Comparison of ENCODE assay signal across 15 cellular contexts in genomic region chr5:168282120-168282519, GRCh38. TPM values are rescaled to one million over a fixed set of nuclear protein-coding genes. Genes with fewer than 3 reads are reported as not detected.
DNase-seq lines count a peak whose midpoint lies in the region; ATAC-seq, FAIRE-seq and TF ChIP-seq lines count a peak whose summit lies in the region.
"Had no signal": no experiment of that assay in that cellular context is flagged by ENCODE, and none has a peak within 500 bp of the region (broad histone marks: within the 10 kb centered on the region; RNA-seq: fewer than 3 reads in every experiment).

No MANE protein-coding gene starts in this region.

- no peak overlapping the region for H3K4me3 ChIP-seq in AG04450 (ENCODE audit: low read depth, low read length)
- H3K4me3 ChIP-seq in keratinocyte (ENCODE audit: control insufficient read depth in 2 of 3, extremely low read depth in 1 of 3, insufficient read depth in 2 of 3, low read depth in 1 of 3, low read length in 3 of 3): no peak overlapping the region
- H3K4me3 ChIP-seq in mesendoderm (ENCODE audit: low read length): no peak overlapping the region
- H3K4me3 ChIP-seq: BLaER1, esophagus squamous epithelium, vagina had no signal

- no peak overlapping the region for H3K4ac ChIP-seq in mesendoderm (ENCODE audit: low read depth, low read length)

- no peak overlapping the region for H2AFZ ChIP-seq in keratinocyte (ENCODE audit: control insufficient read depth, low read length)

- FAIRE-seq in keratinocyte (lab: Jason Lieb, UNC): peak; percentile 70

- DNase-seq in AG04450 (ENCODE audit: low read depth, low spot score): peak; percentile 51
- peak; percentile 44 for DNase-seq in HT1080 (ENCODE audit: low read depth)
- DNase-seq in amniotic epithelial cell (ENCODE audit: low read depth): peak; percentile 95
- DNase-seq in keratinocyte (ENCODE audit: low read depth, low spot score): no peak
- DNase-seq in NCI-H82 (lab: John Stamatoyannopoulos, UW): no peak
- DNase-seq in NCI-H1105 (lab: John Stamatoyannopoulos, UW): no peak
- DNase-seq in mesendoderm: no peak
- DNase-seq: activated B cell treated with CpG ODN at 0.5 μM for 24 hours; activated T-cell treated with anti-CD3 and anti-CD28 coated beads, Interleukin-2, amount 50 U/mL, for 4 hours; esophagus squamous epithelium; right cardiac atrium had no signal

- H3K18ac ChIP-seq in mesendoderm (ENCODE audit: low read length): no peak overlapping the region

- H2BK120ac ChIP-seq in mesendoderm (ENCODE audit: low read depth, low read length): no peak overlapping the region

- dilution Hi-C loops in keratinocyte (cut with MboI; ENCODE audit: extremely low pct_ligation_motif_present, low sequenced_read_pairs): no loop called here

- H3K4me2 ChIP-seq in keratinocyte (ENCODE audit: control insufficient read depth, extremely low read depth, insufficient read depth, low read depth, low read length) (no peak overlapping the region), mesendoderm (ENCODE audit: low read length) (no peak overlapping the region)
- H3K4me2 ChIP-seq: BLaER1 had no signal

- H3K79me2 ChIP-seq in keratinocyte (ENCODE audit: control insufficient read depth, insufficient read depth, low read length) (no peaks in the 10 kb centered on the region), mesendoderm (ENCODE audit: control insufficient read depth, insufficient read depth, low read length) (no peaks in the 10 kb centered on the region)

- TF ChIP-seq CTCF in AG04450 (IDR thresholded peaks at IDR 0.05; ENCODE audit: low read depth, low read length) (no peak), keratinocyte (optimal IDR thresholded peaks at IDR 0.05 in 1 of 3, IDR thresholded peaks at IDR 0.05 in 1 of 3, conservative IDR thresholded peaks at IDR 0.05 in 1 of 3; ENCODE audit: extremely low read depth in 1 of 3, insufficient read depth in 2 of 3, low read length in 3 of 3) (no peak)

- H3K79me1 ChIP-seq in mesendoderm (ENCODE audit: low read length): no peaks in the 10 kb centered on the region

- H4K5ac ChIP-seq in mesendoderm (ENCODE audit: low read length): no peak overlapping the region

- H3K4me1 ChIP-seq in keratinocyte (ENCODE audit: control insufficient read depth, extremely low read depth, insufficient read depth, low read length) (no peaks in the 10 kb centered on the region), mesendoderm (ENCODE audit: control insufficient read depth, low read depth, low read length) (no peaks in the 10 kb centered on the region)
- H3K4me1 ChIP-seq: esophagus squamous epithelium, vagina had no signal

- ATAC-seq in GM21367 (IDR thresholded peaks at IDR 0.05; ENCODE audit: unreplicated experiment): no peak
- ATAC-seq: activated T-cell treated with anti-CD3 and anti-CD28 coated beads, Interleukin-2, amount 50 U/mL, for 4 hours; Right ventricle myocardium inferior had no signal

- H4K20me1 ChIP-seq in keratinocyte (ENCODE audit: control insufficient read depth, extremely low read depth, insufficient read depth, low read length): no peaks in the 10 kb centered on the region
- H4K20me1 ChIP-seq: BLaER1 had no signal

- H3K27ac ChIP-seq in AG04450 (ENCODE audit: low read depth, low read length) (no peak overlapping the region), keratinocyte (ENCODE audit: control insufficient read depth, insufficient read depth, low read length) (no peak overlapping the region), mesendoderm (ENCODE audit: low read depth, low read length) (no peak overlapping the region)
- H3K27ac ChIP-seq: BLaER1, esophagus squamous epithelium, vagina had no signal

- no peak overlapping the region for H3K56ac ChIP-seq in mesendoderm (ENCODE audit: low read length)

- H3K9me1 ChIP-seq in keratinocyte (ENCODE audit: control insufficient read depth, extremely low read depth, insufficient read depth, low read length): no peaks in the 10 kb centered on the region

- POLR2A ChIA-PET in AG04450 (lab: Yijun Ruan, JAX): interaction anchor here (0.6 kb wide), 2 partner anchors 13 to 30 kb away, joined by 3 to 4 read pairs; no protein-coding TSS in a partner anchor

- H2BK15ac ChIP-seq in mesendoderm (replicated peaks; ENCODE audit: low read depth): no peak overlapping the region

- H3K9ac ChIP-seq in keratinocyte (ENCODE audit: control insufficient read depth, extremely low read depth, insufficient read depth, low read length): no peak overlapping the region
- no peak overlapping the region for H3K9ac ChIP-seq in mesendoderm (ENCODE audit: low read length)
- H3K9ac ChIP-seq: BLaER1 had no signal

- H2BK5ac ChIP-seq in mesendoderm (ENCODE audit: low read length): no peak overlapping the region

- H4K8ac ChIP-seq in mesendoderm (ENCODE audit: low read depth, low read length): no peak overlapping the region

- H2AK5ac ChIP-seq in mesendoderm (ENCODE audit: low read length): no peak overlapping the region

- no peak overlapping the region for H3K23ac ChIP-seq in mesendoderm (ENCODE audit: low read length)

- H3K36me3 ChIP-seq in keratinocyte (ENCODE audit: control insufficient read depth in 2 of 2, extremely low read depth in 1 of 2, insufficient read depth in 2 of 2, low read length in 2 of 2) (no peaks in the 10 kb centered on the region), mesendoderm (ENCODE audit: control insufficient read depth, insufficient read depth, low read length) (no peaks in the 10 kb centered on the region)
- H3K36me3 ChIP-seq: BLaER1, esophagus squamous epithelium, vagina had no signal

- no CpG with 5 or more reads among the region's 7 CpGs for WGBS in mesendoderm (ENCODE audit: extremely low coverage, insufficient coverage, low lambda C conversion rate)

- H3K9me3 ChIP-seq in AG04450 (ENCODE audit: control insufficient read depth, insufficient read depth, low read length): peaks cover 10% of the 10 kb centered on the region; the same call in 1 of the 2 replicates
- no peaks in the 10 kb centered on the region for H3K9me3 ChIP-seq in keratinocyte (ENCODE audit: control insufficient read depth, low read depth, low read length)
- H3K9me3 ChIP-seq: esophagus squamous epithelium, vagina had no signal

- CTCF ChIA-PET in AG04450 (lab: Charles Lee): interaction anchor here (0.5 to 2.3 kb wide), 5 partner anchors 9 to 108 kb away, joined by 5 to 26 read pairs (median 8); partner anchors contain the start of gene WWC1

- H3K27me3 ChIP-seq in AG04450 (ENCODE audit: control insufficient read depth, insufficient read depth, low read length) (peaks cover 11% of the 10 kb centered on the region), keratinocyte (ENCODE audit: control insufficient read depth, extremely low read depth, insufficient read depth, low read length) (no peaks in the 10 kb centered on the region), mesendoderm (ENCODE audit: insufficient read depth, low read length, poor library complexity) (no peaks in the 10 kb centered on the region)
- H3K27me3 ChIP-seq: BLaER1, vagina had no signal

RNA-seq across cellular contexts. Expression of gene WWC1, which starts 9.3 kb away (rescaled TPM):
- polyA plus RNA-seq in AG04450 (2011; rRNA removed) (4.3 and 5.2 TPM in 2 replicates), keratinocyte (18.3 to 22.6 TPM (median 19.8 TPM) in 3 replicates)
- polyA minus RNA-seq in AG04450 (2011; rRNA and poly(A)+ RNA removed): 10.3 and 17.1 TPM in 2 replicates
- total RNA-seq in HT1080 (2014; rRNA removed; shearing (Covaris generic)): 48.7 and 52.8 TPM in 2 replicates
- 22.7 and 24.4 TPM in 2 replicates for polyA plus RNA-seq in HT1080 (2015; cell fraction: cytosol; rRNA removed)
- 17.7 and 19.2 TPM in 2 replicates for polyA plus RNA-seq in HT1080 (2015; cell fraction: nucleus; rRNA removed)
- 32.8 TPM for polyA plus RNA-seq in keratinocyte (2011; ENCODE audit: low read depth)
- polyA plus RNA-seq in keratinocyte (2011; cell fraction: cytosol; rRNA removed): 17.6 and 21.8 TPM in 2 replicates
- polyA plus RNA-seq in keratinocyte (2011; cell fraction: nucleus; rRNA removed): 33.1 and 38.0 TPM in 2 replicates
- 29.5 and 31.5 TPM in 2 replicates for polyA plus RNA-seq in keratinocyte (2012; ENCODE audit: low replicate concordance)
- 31.9 to 43.2 TPM (median 33.1 TPM) in 3 replicates for polyA minus RNA-seq in keratinocyte
- 21.5 TPM for polyA minus RNA-seq in keratinocyte (2011; cell fraction: cytosol; rRNA and poly(A)+ RNA removed)
- 22.1 and 30.9 TPM in 2 replicates for polyA minus RNA-seq in keratinocyte (2011; cell fraction: nucleus; rRNA and poly(A)+ RNA removed)
- 23.3 TPM for polyA plus RNA-seq in mesendoderm (2013, experiment 1 of 2)
- polyA plus RNA-seq in mesendoderm (2013, experiment 2 of 2): 24.1 TPM

Comparison
In these comparisons a context has a peak if more than half of its experiments do, and no peak if none do; other contexts are left out.
1. DNase-seq: peak in AG04450 (single experiment), HT1080 (single experiment) and amniotic epithelial cell (single experiment); none in keratinocyte (single experiment), NCI-H82 (single experiment), NCI-H1105 (single experiment) and mesendoderm (single experiment).